Comparison of ENCODE assay signal across 15 cellular contexts in the genomic region with DNA sequence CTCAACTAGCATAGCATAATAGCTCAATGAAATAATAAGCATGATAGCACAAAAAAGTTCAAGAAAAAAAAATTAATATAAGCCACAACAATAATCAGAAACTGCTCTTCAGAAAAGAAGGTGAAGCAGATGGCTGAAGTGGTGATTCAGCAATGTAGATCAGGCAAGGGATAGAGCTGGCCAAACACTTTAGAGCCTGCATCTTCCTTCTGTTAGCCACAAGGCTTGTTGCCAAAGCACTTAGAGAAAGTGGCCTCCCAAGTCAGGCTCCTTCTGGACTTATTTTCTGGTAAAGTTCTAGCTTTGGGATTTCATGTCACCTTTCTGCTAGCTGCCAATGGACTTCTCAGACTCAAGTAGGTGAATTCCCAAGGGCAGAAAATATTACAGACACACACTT.
DNase-seq lines count a peak whose midpoint lies in the region; ATAC-seq and TF ChIP-seq lines count a peak whose summit lies in the region.
"Had no signal": no experiment of that assay in that cellular context is flagged by ENCODE, and none has a peak within 500 bp of the region (broad histone marks: within the 10 kb centered on the region; RNA-seq: fewer than 3 reads in every experiment).

No MANE protein-coding gene starts in this region.

- no peak for TF ChIP-seq CTCF in BE2C (IDR thresholded peaks at IDR 0.05; ENCODE audit: low read depth, low read length)

- DNase-seq in AG08396 (ENCODE audit: low spot score), result peak; percentile 44
- DNase-seq in GM23248, result peak; percentile 92
- DNase-seq in SW480 (ENCODE audit: low spot score), result peak; percentile 16
- DNase-seq in iris pigment epithelial cell (ENCODE audit: low read depth), result peak; percentile 85
- no peak for DNase-seq in NCI-H1092 (lab: John Stamatoyannopoulos, UW)
- DNase-seq in BE2C, result no peak
- no peak for DNase-seq in superior temporal gyrus (ENCODE audit: extremely low spot score)
- DNase-seq: caudate nucleus; MV-4-11; naive thymus-derived CD8-positive, alpha-beta T cell; NCI-H526 treated with DMSO at 0.1 percent for 48 hours had no signal

- peak overlapping the region; percentile 70 for H3K27ac ChIP-seq in GM23248
- H3K27ac ChIP-seq: esophagus muscularis mucosa had no signal

- peaks cover 56% of the 10 kb centered on the region for H3K4me1 ChIP-seq in GM23248 (ENCODE audit: insufficient read depth)
- H3K4me1 ChIP-seq in BE2C, result no peaks in the 10 kb centered on the region

- H3K9ac ChIP-seq in GM23248, result peak overlapping the region; percentile 42

- H3K27me3 ChIP-seq in GM23248 (replicated peaks; ENCODE audit: insufficient read depth) (no peaks in the 10 kb centered on the region), BE2C (no peaks in the 10 kb centered on the region)
- H3K27me3 ChIP-seq: esophagus muscularis mucosa had no signal

- ATAC-seq in GM18511 (IDR thresholded peaks at IDR 0.05; ENCODE audit: unreplicated experiment), result no peak
- ATAC-seq: GM12878; naive thymus-derived CD8-positive, alpha-beta T cell had no signal

- 0 out of 2 replicates have a peak overlapping the region, but pooled peaks have one; percentile 17 for H2AFZ ChIP-seq in GM23248

- peak overlapping the region; percentile 78 for H3K4me2 ChIP-seq in GM23248 (ENCODE audit: unreplicated experiment)

- H3K9me2 ChIP-seq in GM23248 (ENCODE audit: insufficient read depth), result no peaks in the 10 kb centered on the region

- no peaks in the 10 kb centered on the region for H3K9me3 ChIP-seq in GM23248 (ENCODE audit: low read depth)
- no peaks in the 10 kb centered on the region for H3K9me3 ChIP-seq in BE2C
- H3K9me3 ChIP-seq: esophagus muscularis mucosa had no signal

- in situ Hi-C loops in GM23248 (cut with MboI), result no loop called here

- no peaks in the 10 kb centered on the region for H4K20me1 ChIP-seq in GM23248 (ENCODE audit: insufficient read depth)

- H3K79me2 ChIP-seq in GM23248 (ENCODE audit: insufficient read depth), result no peaks in the 10 kb centered on the region

- H3K4me3 ChIP-seq in GM23248, result peak overlapping the region; percentile 53
- H3K4me3 ChIP-seq in BE2C (ENCODE audit: low read depth, low read length), result no peak overlapping the region
- H3K4me3 ChIP-seq: esophagus muscularis mucosa, GM12878, smooth muscle cell had no signal

- H3K36me3 ChIP-seq in GM23248 (ENCODE audit: low read depth) (no peaks in the 10 kb centered on the region), BE2C (no peaks in the 10 kb centered on the region)
- H3K36me3 ChIP-seq: esophagus muscularis mucosa had no signal

- peaks cover 50% of the 10 kb centered on the region for H3F3A ChIP-seq in GM23248 (ENCODE audit: insufficient read depth)

Comparison
In these comparisons a context has a peak if more than half of its experiments do, and no peak if none do; other contexts are left out.
1. DNase-seq: peak in AG08396 (single experiment), GM23248 (single experiment), SW480 (single experiment) and iris pigment epithelial cell (single experiment); none in NCI-H1092 (single experiment), BE2C (single experiment) and superior temporal gyrus (single experiment).